Comparison of ENCODE assay signal across 8 cellular contexts in genomic region chr16:1613240-1613639, GRCh38. TPM values are rescaled to one million over a fixed set of nuclear protein-coding genes. Genes with fewer than 3 reads are reported as not detected.
A peak's percentile ranks its signal among the peaks of the same experiment; 100 is the strongest.
DNase-seq lines count a peak whose midpoint lies in the region; ATAC-seq and TF ChIP-seq lines count a peak whose summit lies in the region.

No MANE protein-coding gene starts in this region.

- H3K79me2 ChIP-seq in Loucy (ENCODE audit: insufficient read depth, low read length), result peaks cover 58% of the 10 kb centered on the region

- no peak overlapping the region for H3K4ac ChIP-seq in mesenchymal stem cell (ENCODE audit: low read depth in 1 of 2, low read length in 2 of 2)

- no peak overlapping the region for H4K8ac ChIP-seq in mesenchymal stem cell (ENCODE audit: low read length)

- H3K4me3 ChIP-seq in Loucy (ENCODE audit: low read length, poor library complexity, severe bottlenecking) (peak overlapping the region; percentile 81), mesenchymal stem cell (ENCODE audit: insufficient read depth in 1 of 2, low read depth in 1 of 2, low read length in 2 of 2) (peak overlapping the region; percentile 95 to 96), vagina (peak overlapping the region; percentile 93 to 99)

- peaks cover 32% of the 10 kb centered on the region for H3K4me1 Mint-ChIP-seq in Calu3 (ENCODE audit: low read depth, unreplicated experiment)

- H3K36me3 ChIP-seq in Loucy (ENCODE audit: insufficient read depth, low read length), result no peaks in the 10 kb centered on the region; the same call in 1 of the 2 replicates
- peaks cover 7 to 19% of the 10 kb centered on the region in 2 experiments for H3K36me3 ChIP-seq in mesenchymal stem cell (ENCODE audit: control insufficient read depth in 1 of 2, insufficient read depth in 2 of 2, low read depth in 1 of 2, low read length in 2 of 2)
- H3K36me3 ChIP-seq in vagina, result peaks cover 0 to 7% of the 10 kb centered on the region in 2 donors

- H3K18ac ChIP-seq in mesenchymal stem cell (ENCODE audit: low read depth in 1 of 2, low read length in 2 of 2), result no peak overlapping the region

- peaks cover 81% of the 10 kb centered on the region for H3K36me3 Mint-ChIP-seq in Calu3 (ENCODE audit: insufficient read depth, unreplicated experiment)

- no peaks in the 10 kb centered on the region for H3K27me3 Mint-ChIP-seq in Calu3 (ENCODE audit: unreplicated experiment)

- H3K27ac Mint-ChIP-seq in Calu3 (ENCODE audit: unreplicated experiment), result peak overlapping the region; percentile 66

- H2AK5ac ChIP-seq in mesenchymal stem cell (ENCODE audit: low read length, severe bottlenecking), result no peak overlapping the region

- H2BK120ac ChIP-seq in mesenchymal stem cell (ENCODE audit: low read depth, low read length), result no peak overlapping the region

- H3K4me2 ChIP-seq in Loucy (ENCODE audit: low read depth, low read length, poor library complexity, severe bottlenecking) (peak overlapping the region; percentile 83), mesenchymal stem cell (ENCODE audit: low read length, poor library complexity, severe bottlenecking) (peak overlapping the region; percentile 79)

- no peaks in the 10 kb centered on the region for H3K27me3 ChIP-seq in Loucy (ENCODE audit: insufficient read depth, low read length, poor library complexity, severe bottlenecking)
- no peaks in the 10 kb centered on the region for H3K27me3 ChIP-seq in mesenchymal stem cell (ENCODE audit: control insufficient read depth in 1 of 2, insufficient read depth in 1 of 2, low read length in 2 of 2)
- no peaks in the 10 kb centered on the region for H3K27me3 ChIP-seq in vagina

- TF ChIP-seq CTCF in Calu3 (IDR thresholded peaks at IDR 0.05; ENCODE audit: unreplicated experiment) (no peak), Loucy (conservative IDR thresholded peaks at IDR 0.05; ENCODE audit: low read length) (no peak), vagina (IDR thresholded peaks at IDR 0.05) (no peak)

- intact Hi-C loops in Calu3 (cut with micrococcal nuclease; ENCODE audit: unreplicated experiment), result loop anchor here (5.0 kb wide), 1 partner anchor 74 kb away; no protein-coding TSS in a partner anchor
- intact Hi-C loops in vagina (cut with DNase I), result loop anchor here (5.0 to 10.0 kb wide), 4 partner anchors 66 to 118 kb away; partner anchors contain the start of genes MAPK8IP3, TELO2 and TMEM204

- no peaks in the 10 kb centered on the region for H3K9me3 ChIP-seq in Loucy (ENCODE audit: insufficient read depth, low read depth, low read length)
- no peaks in the 10 kb centered on the region for H3K9me3 ChIP-seq in mesenchymal stem cell (ENCODE audit: control insufficient read depth, low read length)
- H3K9me3 ChIP-seq in vagina, result no peaks in the 10 kb centered on the region

- no peak overlapping the region for H2BK5ac ChIP-seq in mesenchymal stem cell (ENCODE audit: low read depth, low read length, poor library complexity, severe bottlenecking)

- TSS peak; percentile 20 for BruUV-seq in Calu3 (replicated peaks; lab: Mats Ljungman, UMichigan)

- DNase-seq in Calu3 (peak; percentile 5), astrocyte of the hippocampus (ENCODE audit: low read depth, low spot score) (peak; percentile 31), mesenchymal stem cell (peak; percentile 26), vagina (ENCODE audit: extremely low spot score in 2 of 2) (no peak), nucleus accumbens (lab: John Stamatoyannopoulos, UW) (no peak), amniotic stem cell (lab: John Stamatoyannopoulos, UW) (no peak)

- ATAC-seq in HG03045 (IDR thresholded peaks at IDR 0.05; ENCODE audit: unreplicated experiment), result no peak

- H3F3A ChIP-seq in Loucy (ENCODE audit: low read depth), result no peaks in the 10 kb centered on the region

- H3K4me3 Mint-ChIP-seq in Calu3 (ENCODE audit: low read depth, unreplicated experiment), result peak overlapping the region; percentile 93

- peaks cover 28% of the 10 kb centered on the region for H3K79me1 ChIP-seq in mesenchymal stem cell (replicated peaks; ENCODE audit: low read length, poor library complexity, severe bottlenecking)

- no peak overlapping the region for H3K27ac ChIP-seq in mesenchymal stem cell (ENCODE audit: low read length, poor library complexity, severe bottlenecking)
- H3K27ac ChIP-seq in vagina, result no peak overlapping the region

- H2AFZ ChIP-seq in Loucy (ENCODE audit: low read length) (peak overlapping the region; percentile 27; the same call in 1 of the 2 replicates), mesenchymal stem cell (ENCODE audit: low read depth, low read length) (no peak overlapping the region)

- no peak overlapping the region for H3K23ac ChIP-seq in mesenchymal stem cell (ENCODE audit: low read length in 2 of 2)

- no peaks in the 10 kb centered on the region for H4K20me1 ChIP-seq in Loucy (ENCODE audit: insufficient read depth, low read length, poor library complexity, severe bottlenecking)

- H4K91ac ChIP-seq in mesenchymal stem cell (ENCODE audit: low read length), result no peak overlapping the region

- H2BK15ac ChIP-seq in mesenchymal stem cell (ENCODE audit: low read depth, poor library complexity, severe bottlenecking), result no peak overlapping the region

- peak overlapping the region; percentile 79 for H3K9ac ChIP-seq in Loucy (ENCODE audit: low read depth, low read length, poor library complexity, severe bottlenecking)
- H3K9ac ChIP-seq in mesenchymal stem cell (ENCODE audit: low read length), result peak overlapping the region; percentile 91

- no peak overlapping the region for H2BK12ac ChIP-seq in mesenchymal stem cell (ENCODE audit: low read length in 2 of 2)

- CTCF ChIA-PET in Calu3 (lab: Charles Lee), result no interaction called here

- TF ChIP-seq POLR2A in vagina (IDR thresholded peaks at IDR 0.05), result no peak

- no peaks in the 10 kb centered on the region for H3K9me3 Mint-ChIP-seq in Calu3 (ENCODE audit: low read depth, unreplicated experiment)

- H3K4me1 ChIP-seq in Loucy (ENCODE audit: insufficient read depth, low read length, poor library complexity, severe bottlenecking) (peaks cover 14% of the 10 kb centered on the region), mesenchymal stem cell (ENCODE audit: control insufficient read depth, insufficient read depth, low read depth, low read length) (peaks cover 15% of the 10 kb centered on the region), vagina (peaks cover 51% of the 10 kb centered on the region)

- H3K14ac ChIP-seq in mesenchymal stem cell (ENCODE audit: low read length in 2 of 2), result no peak overlapping the region

- no peaks in the 10 kb centered on the region for H3K9me2 ChIP-seq in Loucy (replicated peaks; ENCODE audit: low read depth, low read length)

- 7% methylated on average over 19 of the region's 19 CpGs for WGBS in mesenchymal stem cell

RNA-seq across cellular contexts. Expression of gene CRAMP1, which starts 1.1 kb away (rescaled TPM):
- total RNA-seq in Calu3 (2022) (29.7 and 33.1 TPM in 2 replicates), vagina (13.8 TPM)
- 6.7 TPM for polyA plus RNA-seq in mesenchymal stem cell (2013, experiment 1 of 2)
- polyA plus RNA-seq in mesenchymal stem cell (2013, experiment 2 of 2), result 7.0 TPM

RNA-seq across cellular contexts. Expression of gene IFT140, which starts 1.4 kb away (rescaled TPM):
- total RNA-seq in Calu3 (2022) (29.2 and 29.8 TPM in 2 replicates), vagina (29.2 TPM)
- 9.0 TPM for polyA plus RNA-seq in mesenchymal stem cell (2013, experiment 1 of 2)
- 8.4 TPM for polyA plus RNA-seq in mesenchymal stem cell (2013, experiment 2 of 2)

Comparison
In these comparisons a context has a peak if more than half of its experiments do, and no peak if none do; other contexts are left out.
1. DNase-seq: peak in Calu3 (single experiment), astrocyte of the hippocampus (single experiment) and mesenchymal stem cell (single experiment); none in vagina (0 of 2), nucleus accumbens (0 of 56) and amniotic stem cell (single experiment).
2. Peak in every context shown above with its lines, with median percentiles within 50 percentile points of each other: H3K4me3 ChIP-seq.